ENCODE assay signal across 9 cellular contexts in the genomic region with DNA sequence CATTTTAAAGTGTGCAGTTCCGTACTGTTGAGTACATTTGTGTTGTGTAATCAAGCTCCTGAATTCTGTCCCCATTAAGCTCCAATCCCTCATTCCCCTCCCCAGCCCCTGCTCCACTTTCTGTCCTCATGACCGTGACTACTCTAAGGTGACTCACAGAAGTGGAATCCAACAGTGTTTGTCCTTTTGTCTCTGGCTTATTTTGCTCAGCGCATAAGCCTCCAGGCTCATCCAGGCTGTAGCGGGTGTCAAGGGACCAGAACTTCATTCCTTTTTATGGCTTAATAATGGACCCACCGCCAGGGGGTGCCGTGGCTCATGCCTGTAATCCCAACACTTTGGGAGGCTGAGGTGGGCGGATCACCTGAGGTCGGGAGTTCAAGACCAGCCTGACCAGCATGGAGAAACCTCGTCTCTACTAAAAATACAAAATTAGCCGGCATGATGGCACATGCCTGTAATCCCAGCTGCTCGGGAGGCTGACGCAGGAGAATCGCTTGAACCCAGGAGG. TPM values are rescaled to one million over a fixed set of nuclear protein-coding genes. Genes with fewer than 3 reads are reported as not detected.
DNase-seq lines count a peak whose midpoint lies in the region; ATAC-seq and TF ChIP-seq lines count a peak whose summit lies in the region.
"Not testable (repeated sequence)": the region's sequence is repeated elsewhere in the genome, so short reads cannot be mapped to it uniquely, and the experiment has no call there.
"Had no signal": no experiment of that assay in that cellular context is flagged by ENCODE, and none has a peak within 500 bp of the region (broad histone marks: within the 10 kb centered on the region; RNA-seq: fewer than 3 reads in every experiment).

No MANE protein-coding gene starts in this region.

- H3K27ac ChIP-seq in CD4-positive, alpha-beta T cell (ENCODE audit: low read depth, low read length); liver (ENCODE audit: low read depth in 1 of 2, low read length in 2 of 2): not testable (repeated sequence)

- H3K27me3 Mint-ChIP-seq in CD4-positive, alpha-beta T cell = peaks cover 42% of the 10 kb centered on the region
- H3K27me3 Mint-ChIP-seq in endothelial cell (ENCODE audit: unreplicated experiment) = peaks cover 20% of the 10 kb centered on the region

- TF ChIP-seq CTCF in CD4-positive, alpha-beta T cell (IDR thresholded peaks at IDR 0.05) = peak; percentile 37
- TF ChIP-seq CTCF in endothelial cell (IDR thresholded peaks at IDR 0.05; ENCODE audit: unreplicated experiment) = peak; percentile 68
- peak; percentile 11 for TF ChIP-seq CTCF in liver (IDR thresholded peaks at IDR 0.05; ENCODE audit: low read depth, low read length, missing input control)

- peak overlapping the region; percentile 40 for H3K4me3 Mint-ChIP-seq in CD4-positive, alpha-beta T cell
- not testable (repeated sequence) for H3K4me3 Mint-ChIP-seq in endothelial cell (ENCODE audit: unreplicated experiment)

- not testable (repeated sequence) for H3K4me1 Mint-ChIP-seq in CD4-positive, alpha-beta T cell (ENCODE audit: low read depth); endothelial cell (ENCODE audit: unreplicated experiment)

- intact Hi-C loops in CD4-positive, alpha-beta T cell (cut with DNase I, micrococcal nuclease) = loop anchor here in 1 of 2 experiments (5.0 kb wide), 2 partner anchors 340 to 480 kb away; no protein-coding TSS in a partner anchor

- H3K36me3 Mint-ChIP-seq in CD4-positive, alpha-beta T cell (ENCODE audit: low read depth); endothelial cell (ENCODE audit: low read depth, unreplicated experiment): not testable (repeated sequence)

- CTCF ChIA-PET in CD4-positive, alpha-beta T cell (lab: Charles Lee) = interaction anchor here (0.9 to 1.6 kb wide), 6 partner anchors 12 to 75 kb away, joined by 3 to 9 read pairs (median 6); a partner anchor contains a TSS

- H3K9me3 Mint-ChIP-seq in CD4-positive, alpha-beta T cell; endothelial cell (ENCODE audit: unreplicated experiment): not testable (repeated sequence)

- POLR2A ChIA-PET in CD4-positive, alpha-beta T cell (lab: Charles Lee) = interaction anchor here (1.6 kb wide), 1 partner anchor 72 kb away, joined by 4 read pairs; no protein-coding TSS in a partner anchor

- H3K27ac Mint-ChIP-seq in CD4-positive, alpha-beta T cell; endothelial cell (ENCODE audit: unreplicated experiment): not testable (repeated sequence)

- peak in 3 of 10 experiments; percentile 30 to 39 (median 32) for DNase-seq in CD4-positive, alpha-beta T cell
- peak; percentile 83 for DNase-seq in H4 (ENCODE audit: low spot score)
- DNase-seq in NCI-H1436 (lab: John Stamatoyannopoulos, UW) = peak; percentile 38
- DNase-seq in SK-N-DZ (ENCODE audit: low spot score) = peak; percentile 70
- DNase-seq in activated T-cell treated with anti-CD3 and anti-CD28 coated beads, Interleukin-2, amount 50 U/mL, for 48 hours = peak; percentile 82 to 83
- DNase-seq in endothelial cell (ENCODE audit: low spot score) = peak; percentile 63
- DNase-seq in stimulated activated CD8-positive, alpha-beta memory T cell treated with anti-CD3 and anti-CD28 coated beads, Interleukin-4, amount 100 ng/mL, for 48 hours = peak; percentile 85

- H3K27me3 ChIP-seq in CD4-positive, alpha-beta T cell (ENCODE audit: control insufficient read depth, insufficient read depth, low read length) = peaks cover 45% of the 10 kb centered on the region
- peaks cover 0 to 10% (median 3%) of the 10 kb centered on the region in 4 donors for H3K27me3 ChIP-seq in liver (ENCODE audit: control insufficient read depth in 4 of 4, insufficient read depth in 4 of 4, low read length in 3 of 4)

- H3K9me3 ChIP-seq in CD4-positive, alpha-beta T cell (ENCODE audit: control insufficient read depth, low read length); liver (ENCODE audit: control insufficient read depth in 4 of 4, low read length in 3 of 4): not testable (repeated sequence)

- not testable (repeated sequence) for H3K4me3 ChIP-seq in liver (ENCODE audit: low read depth in 1 of 3, low read length in 3 of 3)

- H3K36me3 ChIP-seq in liver (ENCODE audit: control insufficient read depth in 4 of 4, insufficient read depth in 3 of 4, low read depth in 1 of 4, low read length in 3 of 4) = not testable (repeated sequence)

- 52% methylated on average over 13 of the region's 13 CpGs for WGBS in liver

- peak in 1 of 2 donors; percentile 58 for TF ChIP-seq RAD21 in liver (IDR thresholded peaks at IDR 0.05)

- not testable (repeated sequence) for ATAC-seq in CD4-positive, alpha-beta T cell (ENCODE audit: poor library complexity)

- H3K9ac ChIP-seq in liver (ENCODE audit: low read depth in 1 of 2, low read length in 2 of 2) = not testable (repeated sequence)

- peaks cover 17 to 29% (median 22%) of the 10 kb centered on the region in 4 donors for H3K4me1 ChIP-seq in liver (ENCODE audit: control insufficient read depth in 4 of 4, insufficient read depth in 4 of 4, low read length in 3 of 4)

RNA-seq across cellular contexts. Expression of a gene that starts 2.1 kb away (rescaled TPM):
- total RNA-seq in CD4-positive, alpha-beta T cell = 1 to 10 TPM; 2.6 to 3.2 TPM
- total RNA-seq in H4 (2014; rRNA removed; shearing (Covaris generic)) = 21.4 and 58.1 TPM in 2 replicates
- 70.7 and 104 TPM in 2 replicates for polyA plus RNA-seq in SK-N-DZ (2014; cell fraction: cytosol; rRNA removed)
- polyA plus RNA-seq in SK-N-DZ (2014; cell fraction: nucleus; rRNA removed) = 112 and 161 TPM in 2 replicates
- 11.2 TPM for total RNA-seq in endothelial cell (ENCODE audit: unreplicated experiment)
- 1 to 10 TPM; 5.9 to 8.3 TPM for total RNA-seq in liver
- polyA plus RNA-seq in liver = 10 to 100 TPM in 1 of 2 donors, 1 to 10 TPM in 1; 4.6 to 22.9 TPM

RNA-seq across cellular contexts. Expression of a gene that starts 7.2 kb away (rescaled TPM):
- 10 to 100 TPM; 11.0 to 11.7 TPM for total RNA-seq in CD4-positive, alpha-beta T cell
- 1.0 and 2.2 TPM in 2 replicates for total RNA-seq in H4 (2014; rRNA removed; shearing (Covaris generic))
- polyA plus RNA-seq in SK-N-DZ (2014; cell fraction: cytosol; rRNA removed) = 48.6 and 49.0 TPM in 2 replicates
- 29.0 and 41.7 TPM in 2 replicates for polyA plus RNA-seq in SK-N-DZ (2014; cell fraction: nucleus; rRNA removed)
- total RNA-seq in endothelial cell (ENCODE audit: unreplicated experiment) (not detected), liver (under 1 TPM in 1 of 2 donors, not detected in 1; under 0.01 TPM)
- under 1 TPM in 1 of 2 donors, not detected in 1; 0.14 TPM for polyA plus RNA-seq in liver

RNA-seq across cellular contexts. Expression of a gene that starts 8.2 kb away (rescaled TPM):
- total RNA-seq in CD4-positive, alpha-beta T cell = 1 to 10 TPM; 8.1 TPM
- total RNA-seq in H4 (2014; rRNA removed; shearing (Covaris generic)) = 10.9 and 22.8 TPM in 2 replicates
- polyA plus RNA-seq in SK-N-DZ (2014; cell fraction: cytosol; rRNA removed) = 59.0 and 63.1 TPM in 2 replicates
- 199 and 307 TPM in 2 replicates for polyA plus RNA-seq in SK-N-DZ (2014; cell fraction: nucleus; rRNA removed)
- total RNA-seq in endothelial cell (ENCODE audit: unreplicated experiment) (11.1 TPM), liver (10 to 100 TPM; 14.0 to 17.6 TPM)
- polyA plus RNA-seq in liver = 10 to 100 TPM; 21.8 to 29.7 TPM

RNA-seq across cellular contexts. Expression of a gene that starts 13.4 kb away (rescaled TPM):
- total RNA-seq in CD4-positive, alpha-beta T cell = 1 to 10 TPM; 1.2 to 2.7 TPM
- total RNA-seq in H4 (2014; rRNA removed; shearing (Covaris generic)) = 0.23 TPM in 1 of 2 replicates, not detected in the other
- polyA plus RNA-seq in SK-N-DZ (2014; cell fraction: cytosol; rRNA removed) = 2.7 and 7.0 TPM in 2 replicates
- 129 and 132 TPM in 2 replicates for polyA plus RNA-seq in SK-N-DZ (2014; cell fraction: nucleus; rRNA removed)
- total RNA-seq in endothelial cell (ENCODE audit: unreplicated experiment) = 0.85 TPM
- under 1 TPM; 0.08 to 0.28 TPM for total RNA-seq in liver
- polyA plus RNA-seq in liver = under 1 TPM in 1 of 2 donors, not detected in 1; 0.05 TPM
- polyA plus RNA-seq: naive thymus-derived CD4-positive, alpha-beta T cell had no signal

RNA-seq across cellular contexts. Expression of a gene that starts 14.1 kb away (rescaled TPM):
- total RNA-seq in CD4-positive, alpha-beta T cell = 1 to 10 TPM; 7.1 to 9.2 TPM
- 4.1 and 14.5 TPM in 2 replicates for total RNA-seq in H4 (2014; rRNA removed; shearing (Covaris generic))
- 22.6 and 23.4 TPM in 2 replicates for polyA plus RNA-seq in SK-N-DZ (2014; cell fraction: cytosol; rRNA removed)
- polyA plus RNA-seq in SK-N-DZ (2014; cell fraction: nucleus; rRNA removed) = 184 and 185 TPM in 2 replicates
- total RNA-seq in endothelial cell (ENCODE audit: unreplicated experiment) (1.5 TPM), liver (1 to 10 TPM in 1 of 2 donors, under 1 TPM in 1; 0.67 to 1.1 TPM)
- polyA plus RNA-seq in liver = under 1 TPM; 0.25 to 0.32 TPM

Comparison
In these comparisons a context has a peak if more than half of its experiments do, and no peak if none do; other contexts are left out.
1. CTCF ChIP-seq: peak in every context shown above with its lines; median percentile 68 in endothelial cell; 37 in CD4-positive, alpha-beta T cell; 11 in liver.